In the genomic region with DNA sequence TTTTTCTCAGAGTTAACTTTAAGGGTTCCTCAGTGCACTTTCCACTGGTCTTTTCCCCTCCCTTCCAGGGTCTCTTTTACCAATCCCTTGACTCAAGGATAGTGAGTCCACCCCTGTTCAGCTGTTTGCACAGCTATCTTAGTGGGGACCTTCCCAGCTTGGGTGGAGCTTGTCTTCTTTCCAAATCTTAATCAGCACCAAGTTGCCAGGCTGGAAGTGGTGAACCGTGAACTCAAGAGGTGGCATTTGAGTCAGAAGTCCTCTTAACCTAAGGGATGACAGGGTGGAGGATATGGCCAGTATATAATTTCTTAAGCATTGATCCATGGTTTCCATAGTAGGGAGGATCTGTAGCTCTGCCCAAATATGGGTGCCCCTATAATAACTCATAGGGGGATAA, we compare ENCODE assay signal across 22 cellular contexts. TPM values are rescaled to one million over a fixed set of nuclear protein-coding genes. Genes with fewer than 3 reads are reported as not detected.
A peak's percentile ranks its signal among the peaks of the same experiment; 100 is the strongest.
DNase-seq lines count a peak whose midpoint lies in the region; ATAC-seq and TF ChIP-seq lines count a peak whose summit lies in the region.
"Had no signal": no experiment of that assay in that cellular context is flagged by ENCODE, and none has a peak within 500 bp of the region (broad histone marks: within the 10 kb centered on the region; RNA-seq: fewer than 3 reads in every experiment).

No MANE protein-coding gene starts in this region.

- no peaks in the 10 kb centered on the region for H3K9me3 Mint-ChIP-seq in activated CD4-positive, alpha-beta memory T cell treated with anti-CD3 and anti-CD28 coated beads for 36 hours
- no peaks in the 10 kb centered on the region for H3K9me3 Mint-ChIP-seq in activated CD4-positive, alpha-beta memory T cell treated with anti-CD3 and anti-CD28 coated beads, Interleukin-2, amount 10 ng/mL, durations not matched to agents 7 days and 5 days
- H3K9me3 Mint-ChIP-seq in natural killer cell treated with Interleukin-12 subunit alpha and Interleukin-12 subunit beta and Interleukin-15 and Interleukin-18, amount 100 ng/mL, for 72 hours = no peaks in the 10 kb centered on the region
- peaks cover 0 to 6% of the 10 kb centered on the region in 2 donors for H3K9me3 Mint-ChIP-seq in natural killer cell
- H3K9me3 Mint-ChIP-seq in activated T-helper 17 cell treated with anti-CD3 and anti-CD28 coated beads, Interleukin-2, amount 50 U/mL, for 72 hours = peaks cover 6% of the 10 kb centered on the region

- DNase-seq in activated CD4-positive, alpha-beta memory T cell treated with anti-CD3 and anti-CD28 coated beads for 36 hours = peak; percentile 39
- DNase-seq in activated CD4-positive, alpha-beta memory T cell treated with anti-CD3 and anti-CD28 coated beads, Interleukin-2, amount 10 ng/mL, durations not matched to agents 7 days and 5 days = no peak
- DNase-seq in natural killer cell treated with Interleukin-12 subunit alpha and Interleukin-12 subunit beta and Interleukin-15 and Interleukin-18, amount 100 ng/mL, for 72 hours (ENCODE audit: low spot score) = no peak
- DNase-seq in natural killer cell (no peak), left lung (no peak), thyroid gland (no peak), mesenteric fat pad (ENCODE audit: low spot score) (no peak)
- DNase-seq: AML-193; GM23248; NCI-H1105; NCI-H2081; NCI-H748 treated with DMSO at 0.1 percent for 48 hours; NK-92 treated with Interleukin-12 subunit alpha and Interleukin-12 subunit beta, amount 100 ng/mL, for 24 hours; SHP77 treated with DMSO at 0.1 percent for 48 hours had no signal

- no peaks in the 10 kb centered on the region for H3K27me3 ChIP-seq in left lung
- no peaks in the 10 kb centered on the region for H3K27me3 ChIP-seq in thyroid gland

- no peak overlapping the region for H3K27ac ChIP-seq in left lung
- H3K27ac ChIP-seq in thyroid gland = no peak overlapping the region
- H3K27ac ChIP-seq: 22Rv1, C4-2B, GM23248 had no signal

- ATAC-seq in natural killer cell treated with Interleukin-12 subunit alpha and Interleukin-12 subunit beta and Interleukin-15 and Interleukin-18, amount 100 ng/mL, for 72 hours = peak in 1 of 2 donors; percentile 74
- ATAC-seq in natural killer cell (no peak), left lung (peak; percentile 55)
- ATAC-seq in activated T-helper 17 cell treated with anti-CD3 and anti-CD28 coated beads, Interleukin-2, amount 50 U/mL, for 72 hours (replicated peaks) = peak; percentile 52
- ATAC-seq: K562 had no signal

- TF ChIP-seq POLR2A in thyroid gland (IDR thresholded peaks at IDR 0.05) = no peak

- H3K4me1 ChIP-seq in left lung (peaks cover 0 to 6% of the 10 kb centered on the region in 2 donors), thyroid gland (peaks cover 4 to 7% of the 10 kb centered on the region in 2 donors)
- H3K4me1 ChIP-seq: HAP-1 had no signal

- peaks cover 23% of the 10 kb centered on the region for H3K36me3 Mint-ChIP-seq in activated CD4-positive, alpha-beta memory T cell treated with anti-CD3 and anti-CD28 coated beads for 36 hours
- peaks cover 33% of the 10 kb centered on the region for H3K36me3 Mint-ChIP-seq in activated CD4-positive, alpha-beta memory T cell treated with anti-CD3 and anti-CD28 coated beads, Interleukin-2, amount 10 ng/mL, durations not matched to agents 7 days and 5 days (ENCODE audit: low read depth)
- peaks cover 16% of the 10 kb centered on the region for H3K36me3 Mint-ChIP-seq in natural killer cell treated with Interleukin-12 subunit alpha and Interleukin-12 subunit beta and Interleukin-15 and Interleukin-18, amount 100 ng/mL, for 72 hours
- H3K36me3 Mint-ChIP-seq in natural killer cell = no peaks in the 10 kb centered on the region
- H3K36me3 Mint-ChIP-seq in activated T-helper 17 cell treated with anti-CD3 and anti-CD28 coated beads, Interleukin-2, amount 50 U/mL, for 72 hours (ENCODE audit: low read depth) = peaks cover 51% of the 10 kb centered on the region

- no peak overlapping the region for H3K4me3 Mint-ChIP-seq in activated CD4-positive, alpha-beta memory T cell treated with anti-CD3 and anti-CD28 coated beads for 36 hours
- no peak overlapping the region for H3K4me3 Mint-ChIP-seq in activated CD4-positive, alpha-beta memory T cell treated with anti-CD3 and anti-CD28 coated beads, Interleukin-2, amount 10 ng/mL, durations not matched to agents 7 days and 5 days
- peak overlapping the region; percentile 52 for H3K4me3 Mint-ChIP-seq in natural killer cell treated with Interleukin-12 subunit alpha and Interleukin-12 subunit beta and Interleukin-15 and Interleukin-18, amount 100 ng/mL, for 72 hours
- no peak overlapping the region for H3K4me3 Mint-ChIP-seq in natural killer cell
- H3K4me3 Mint-ChIP-seq in activated T-helper 17 cell treated with anti-CD3 and anti-CD28 coated beads, Interleukin-2, amount 50 U/mL, for 72 hours = no peak overlapping the region

- H3K9me3 ChIP-seq in left lung (peaks cover 0 to 7% of the 10 kb centered on the region in 2 donors), thyroid gland (no peaks in the 10 kb centered on the region)
- H3K9me3 ChIP-seq: HAP-1 had no signal

- POLR2A ChIA-PET in activated CD4-positive, alpha-beta memory T cell treated with anti-CD3 and anti-CD28 coated beads for 36 hours (lab: Charles Lee) = no interaction called here
- POLR2A ChIA-PET in activated CD4-positive, alpha-beta memory T cell treated with anti-CD3 and anti-CD28 coated beads, Interleukin-2, amount 10 ng/mL, durations not matched to agents 7 days and 5 days (lab: Charles Lee) = no interaction called here

- no peaks in the 10 kb centered on the region for H3K27me3 Mint-ChIP-seq in activated CD4-positive, alpha-beta memory T cell treated with anti-CD3 and anti-CD28 coated beads for 36 hours
- H3K27me3 Mint-ChIP-seq in activated CD4-positive, alpha-beta memory T cell treated with anti-CD3 and anti-CD28 coated beads, Interleukin-2, amount 10 ng/mL, durations not matched to agents 7 days and 5 days = no peaks in the 10 kb centered on the region
- H3K27me3 Mint-ChIP-seq in natural killer cell treated with Interleukin-12 subunit alpha and Interleukin-12 subunit beta and Interleukin-15 and Interleukin-18, amount 100 ng/mL, for 72 hours = no peaks in the 10 kb centered on the region
- no peaks in the 10 kb centered on the region for H3K27me3 Mint-ChIP-seq in natural killer cell (ENCODE audit: low read depth in 2 of 2)
- no peaks in the 10 kb centered on the region for H3K27me3 Mint-ChIP-seq in activated T-helper 17 cell treated with anti-CD3 and anti-CD28 coated beads, Interleukin-2, amount 50 U/mL, for 72 hours

- H3K27ac Mint-ChIP-seq in activated CD4-positive, alpha-beta memory T cell treated with anti-CD3 and anti-CD28 coated beads for 36 hours = no peak overlapping the region
- H3K27ac Mint-ChIP-seq in activated CD4-positive, alpha-beta memory T cell treated with anti-CD3 and anti-CD28 coated beads, Interleukin-2, amount 10 ng/mL, durations not matched to agents 7 days and 5 days = no peak overlapping the region
- H3K27ac Mint-ChIP-seq in natural killer cell treated with Interleukin-12 subunit alpha and Interleukin-12 subunit beta and Interleukin-15 and Interleukin-18, amount 100 ng/mL, for 72 hours = peak overlapping the region; percentile 18 to 59
- no peak overlapping the region for H3K27ac Mint-ChIP-seq in natural killer cell
- H3K27ac Mint-ChIP-seq in activated T-helper 17 cell treated with anti-CD3 and anti-CD28 coated beads, Interleukin-2, amount 50 U/mL, for 72 hours = no peak overlapping the region

- WGBS in thyroid gland, 2 donors = 67 to 80% methylated on average over 1 of the region's 1 CpG

- intact Hi-C loops in activated CD4-positive, alpha-beta memory T cell treated with anti-CD3 and anti-CD28 coated beads for 36 hours (cut with micrococcal nuclease) = loop anchor here (1.0 kb wide), 1 partner anchor 21 kb away; no protein-coding TSS in a partner anchor
- intact Hi-C loops in natural killer cell (cut with micrococcal nuclease) = no loop called here
- intact Hi-C loops in left lung (cut with DNase I) = no loop called here
- intact Hi-C loops in thyroid gland (cut with DNase I) = no loop called here

- no peak overlapping the region for H3K4me3 ChIP-seq in left lung
- H3K4me3 ChIP-seq in thyroid gland (replicated peaks in 1 of 3) = no peak overlapping the region
- H3K4me3 ChIP-seq: GM23248, HAP-1, K562 had no signal

- CTCF ChIA-PET in activated CD4-positive, alpha-beta memory T cell treated with anti-CD3 and anti-CD28 coated beads for 36 hours (lab: Charles Lee) = no interaction called here
- CTCF ChIA-PET in activated CD4-positive, alpha-beta memory T cell treated with anti-CD3 and anti-CD28 coated beads, Interleukin-2, amount 10 ng/mL, durations not matched to agents 7 days and 5 days (lab: Charles Lee) = no interaction called here

- no peak for TF ChIP-seq CTCF in natural killer cell (IDR thresholded peaks at IDR 0.05)
- no peak for TF ChIP-seq CTCF in left lung (IDR thresholded peaks at IDR 0.05)
- no peak for TF ChIP-seq CTCF in thyroid gland (IDR thresholded peaks at IDR 0.05)

- peaks cover 24% of the 10 kb centered on the region for H3K4me1 Mint-ChIP-seq in activated CD4-positive, alpha-beta memory T cell treated with anti-CD3 and anti-CD28 coated beads for 36 hours (ENCODE audit: low read depth)
- H3K4me1 Mint-ChIP-seq in activated CD4-positive, alpha-beta memory T cell treated with anti-CD3 and anti-CD28 coated beads, Interleukin-2, amount 10 ng/mL, durations not matched to agents 7 days and 5 days = peaks cover 28% of the 10 kb centered on the region
- peaks cover 25 to 29% of the 10 kb centered on the region in 2 donors for H3K4me1 Mint-ChIP-seq in natural killer cell treated with Interleukin-12 subunit alpha and Interleukin-12 subunit beta and Interleukin-15 and Interleukin-18, amount 100 ng/mL, for 72 hours (ENCODE audit: low read depth in 2 of 2)
- H3K4me1 Mint-ChIP-seq in natural killer cell = peaks cover 40% of the 10 kb centered on the region in 2 donors
- H3K4me1 Mint-ChIP-seq in activated T-helper 17 cell treated with anti-CD3 and anti-CD28 coated beads, Interleukin-2, amount 50 U/mL, for 72 hours = peaks cover 16% of the 10 kb centered on the region

- H3K36me3 ChIP-seq in left lung (no peaks in the 10 kb centered on the region), thyroid gland (no peaks in the 10 kb centered on the region)
- H3K36me3 ChIP-seq: HAP-1 had no signal

RNA-seq across cellular contexts. Expression of a gene that starts 25.0 kb away (rescaled TPM):
- total RNA-seq in activated CD4-positive, alpha-beta memory T cell treated with anti-CD3 and anti-CD28 coated beads for 36 hours = 10 to 100 TPM; 44.2 to 45.4 TPM
- total RNA-seq in activated CD4-positive, alpha-beta memory T cell treated with anti-CD3 and anti-CD28 coated beads, Interleukin-2, amount 10 ng/mL, durations not matched to agents 7 days and 5 days = 10 to 100 TPM; 46.2 to 48.2 TPM
- 10 to 100 TPM; 43.1 to 79.9 TPM for total RNA-seq in natural killer cell treated with Interleukin-12 subunit alpha and Interleukin-12 subunit beta and Interleukin-15 and Interleukin-18, amount 100 ng/mL, for 72 hours
- total RNA-seq in natural killer cell = 10 to 100 TPM; 37.3 to 44.5 (median 40.8) TPM
- 10 to 100 TPM; 36.4 to 41.7 TPM for total RNA-seq in activated T-helper 17 cell treated with anti-CD3 and anti-CD28 coated beads, Interleukin-2, amount 50 U/mL, for 72 hours
- total RNA-seq in left lung = 10 to 100 TPM; 31.3 to 36.9 TPM
- total RNA-seq in thyroid gland = 100 to 1,000 TPM in 2 of 4 donors, 10 to 100 TPM in 2; 76.2 to 165 (median 99.0) TPM
- total RNA-seq in mesenteric fat pad = 30.3 TPM

RNA-seq across cellular contexts. Expression of a gene that starts 56.9 kb away (rescaled TPM):
- not detected for total RNA-seq in activated CD4-positive, alpha-beta memory T cell treated with anti-CD3 and anti-CD28 coated beads for 36 hours
- not detected for total RNA-seq in activated CD4-positive, alpha-beta memory T cell treated with anti-CD3 and anti-CD28 coated beads, Interleukin-2, amount 10 ng/mL, durations not matched to agents 7 days and 5 days
- total RNA-seq in natural killer cell treated with Interleukin-12 subunit alpha and Interleukin-12 subunit beta and Interleukin-15 and Interleukin-18, amount 100 ng/mL, for 72 hours = not detected
- total RNA-seq in natural killer cell = under 1 TPM in 1 of 3 donors, not detected in 2; 0.20 TPM
- total RNA-seq in activated T-helper 17 cell treated with anti-CD3 and anti-CD28 coated beads, Interleukin-2, amount 50 U/mL, for 72 hours = under 1 TPM in 1 of 2 donors, not detected in 1; 0.56 TPM
- 1 to 10 TPM in 1 of 2 donors, under 1 TPM in 1; 0.06 to 2.0 TPM for total RNA-seq in left lung
- total RNA-seq in thyroid gland = 1 to 10 TPM in 2 of 4 donors, under 1 TPM in 2; 0.50 to 4.4 (median 0.96) TPM
- total RNA-seq in mesenteric fat pad = not detected
- total RNA-seq: GM23248, NCI-H460, OCI-LY7, RPMI7951 had no signal

Comparison
In these comparisons a context has a peak if more than half of its experiments do, and no peak if none do; other contexts are left out.
1. H3K27ac Mint-ChIP-seq: peak in natural killer cell treated with Interleukin-12 subunit alpha and Interleukin-12 subunit beta and Interleukin-15 and Interleukin-18, amount 100 ng/mL, for 72 hours (2 of 2); none in activated CD4-positive, alpha-beta memory T cell treated with anti-CD3 and anti-CD28 coated beads for 36 hours (single experiment), activated CD4-positive, alpha-beta memory T cell treated with anti-CD3 and anti-CD28 coated beads, Interleukin-2, amount 10 ng/mL, durations not matched to agents 7 days and 5 days (single experiment), natural killer cell (0 of 2) and activated T-helper 17 cell treated with anti-CD3 and anti-CD28 coated beads, Interleukin-2, amount 50 U/mL, for 72 hours (single experiment).
2. ATAC-seq: peak in activated T-helper 17 cell treated with anti-CD3 and anti-CD28 coated beads, Interleukin-2, amount 50 U/mL, for 72 hours (single experiment) and left lung (single experiment); none in natural killer cell (0 of 3).